9 cellular contexts compared by ENCODE assay signal in genomic region chr2:27954261-27954673, GRCh38.
A peak's percentile ranks its signal among the peaks of the same experiment; 100 is the strongest.
DNase-seq lines count a peak whose midpoint lies in the region; ATAC-seq, FAIRE-seq and TF ChIP-seq lines count a peak whose summit lies in the region.
"Had no signal": no experiment of that assay in that cellular context is flagged by ENCODE, and none has a peak within 500 bp of the region (broad histone marks: within the 10 kb centered on the region; RNA-seq: fewer than 3 reads in every experiment).

No MANE protein-coding gene starts in this region.

- no peak for FAIRE-seq in HTR-8/SVneo (lab: Jason Lieb, UNC)

- H3K9me3 Mint-ChIP-seq in activated T-cell treated with anti-CD3 and anti-CD28 coated beads, Interleukin-2, amount 50 U/mL, for 4 hours, result peaks cover 9% of the 10 kb centered on the region

- H3K36me3 ChIP-seq in ascending aorta, result no peaks in the 10 kb centered on the region
- no peaks in the 10 kb centered on the region for H3K36me3 ChIP-seq in left lung
- H3K36me3 ChIP-seq in urinary bladder (ENCODE audit: insufficient read depth), result no peaks in the 10 kb centered on the region
- H3K36me3 ChIP-seq: SJCRH30 had no signal

- H3K4me3 ChIP-seq in ascending aorta (peak overlapping the region in 1 of 2 donors; percentile 1), left lung (no peak overlapping the region), urinary bladder (ENCODE audit: low read depth, low read length) (no peak overlapping the region)
- H3K4me3 ChIP-seq: SJCRH30 had no signal

- H3K9me3 ChIP-seq in ascending aorta (peaks cover 0 to 5% of the 10 kb centered on the region in 2 donors), left lung (no peaks in the 10 kb centered on the region)
- H3K9me3 ChIP-seq: SJCRH30 had no signal

- peaks cover 77% of the 10 kb centered on the region for H3K4me1 Mint-ChIP-seq in activated T-cell treated with anti-CD3 and anti-CD28 coated beads, Interleukin-2, amount 50 U/mL, for 4 hours (ENCODE audit: low read depth)

- H3K36me3 Mint-ChIP-seq in activated T-cell treated with anti-CD3 and anti-CD28 coated beads, Interleukin-2, amount 50 U/mL, for 4 hours (ENCODE audit: insufficient read depth), result peaks cover 21% of the 10 kb centered on the region

- H3K27me3 ChIP-seq in ascending aorta (no peaks in the 10 kb centered on the region), left lung (no peaks in the 10 kb centered on the region)
- H3K27me3 ChIP-seq: SJCRH30 had no signal

- no peaks in the 10 kb centered on the region for H3K27me3 Mint-ChIP-seq in activated T-cell treated with anti-CD3 and anti-CD28 coated beads, Interleukin-2, amount 50 U/mL, for 4 hours (ENCODE audit: low read depth)

- TF ChIP-seq CTCF in ascending aorta (IDR thresholded peaks at IDR 0.05), result no peak
- no peak for TF ChIP-seq CTCF in left lung (IDR thresholded peaks at IDR 0.05)

- peak overlapping the region; percentile 71 to 77 for H3K27ac ChIP-seq in ascending aorta
- peak overlapping the region; percentile 60 to 85 for H3K27ac ChIP-seq in left lung
- H3K27ac ChIP-seq in urinary bladder (ENCODE audit: low read depth), result peak overlapping the region; percentile 23

- peak; percentile 15 to 27 for ATAC-seq in activated T-cell treated with anti-CD3 and anti-CD28 coated beads, Interleukin-2, amount 50 U/mL, for 4 hours
- ATAC-seq in left lung, result no peak
- ATAC-seq in HG02623 (IDR thresholded peaks at IDR 0.05; ENCODE audit: unreplicated experiment), result no peak

- DNase-seq in activated T-cell treated with anti-CD3 and anti-CD28 coated beads, Interleukin-2, amount 50 U/mL, for 4 hours, result no peak
- DNase-seq in activated T-cell treated with anti-CD3 and anti-CD28 coated beads for 4 hours (no peak), ascending aorta (ENCODE audit: low spot score in 2 of 2) (no peak), left lung (no peak), HTR-8/SVneo (ENCODE audit: insufficient read length, low spot score) (no peak)
- DNase-seq in activated naive CD4-positive, alpha-beta T cell treated with anti-CD3 and anti-CD28 coated beads, Interleukin-2, amount 50 U/mL, for 16 hours, result no peak

- intact Hi-C loops in ascending aorta (cut with DNase I), result loop anchor here (1.0 to 5.0 kb wide), 4 partner anchors 63 to 436 kb away; partner anchors contain the start of genes BABAM2 and RBKS
- intact Hi-C loops in left lung (cut with DNase I), result no loop called here

- WGBS in urinary bladder, result 38% methylated on average over 3 of the region's 3 CpGs

- H3K4me3 Mint-ChIP-seq in activated T-cell treated with anti-CD3 and anti-CD28 coated beads, Interleukin-2, amount 50 U/mL, for 4 hours, result no peak overlapping the region

- H3K4me1 ChIP-seq in ascending aorta (peaks cover 19 to 29% of the 10 kb centered on the region in 2 donors), left lung (peaks cover 28 to 66% of the 10 kb centered on the region in 2 donors), urinary bladder (ENCODE audit: insufficient read depth) (no peaks in the 10 kb centered on the region)

Comparison
In these comparisons a context has a peak if more than half of its experiments do, and no peak if none do; other contexts are left out.
1. ATAC-seq: peak in activated T-cell treated with anti-CD3 and anti-CD28 coated beads, Interleukin-2, amount 50 U/mL, for 4 hours (2 of 2); none in left lung (single experiment) and HG02623 (single experiment).
2. H3K27ac ChIP-seq: peak in every context shown above with its lines; median percentile 74 in ascending aorta; 72 in left lung; 23 in urinary bladder.